ENCODE assay signal across 8 cellular contexts in genomic region chr1:8031176-8031785, GRCh38. TPM values are rescaled to one million over a fixed set of nuclear protein-coding genes. Genes with fewer than 3 reads are reported as not detected.
A peak's percentile ranks its signal among the peaks of the same experiment; 100 is the strongest.
DNase-seq lines count a peak whose midpoint lies in the region; ATAC-seq and TF ChIP-seq lines count a peak whose summit lies in the region.

No MANE protein-coding gene starts in this region.

- peak; percentile 6 for DNase-seq in activated naive CD4-positive, alpha-beta T cell treated with anti-CD3 and anti-CD28 coated beads for 36 hours
- DNase-seq in activated naive CD4-positive, alpha-beta T cell treated with Interleukin-2 at 50 U/mL for 16 hours, result no peak
- DNase-seq in NCI-H2196 treated with DMSO at 0.1 percent for 48 hours (lab: John Stamatoyannopoulos, UW; ENCODE audit: unreplicated experiment), result peak; percentile 34
- DNase-seq in cardiac fibroblast (ENCODE audit: low read depth in 2 of 2), result peak; percentile 80 to 84
- no peak for DNase-seq in nephron progenitor cell
- no peak for DNase-seq in H4 (ENCODE audit: low spot score)
- no peak for DNase-seq in NCI-H2107 (lab: John Stamatoyannopoulos, UW)

- H3K36me3 Mint-ChIP-seq in activated naive CD4-positive, alpha-beta T cell treated with anti-CD3 and anti-CD28 coated beads for 36 hours (ENCODE audit: low read depth), result no peaks in the 10 kb centered on the region
- no peaks in the 10 kb centered on the region for H3K36me3 Mint-ChIP-seq in nephron progenitor cell (ENCODE audit: low read depth)

- ATAC-seq in GM18511 (IDR thresholded peaks at IDR 0.05; ENCODE audit: unreplicated experiment), result no peak

- TF ChIP-seq CTCF in cardiac fibroblast (IDR thresholded peaks at IDR 0.05; ENCODE audit: low read depth, low read length) (peak; percentile 47), nephron progenitor cell (IDR thresholded peaks at IDR 0.05) (peak; percentile 77)

- intact Hi-C loops in activated naive CD4-positive, alpha-beta T cell treated with anti-CD3 and anti-CD28 coated beads for 36 hours (cut with micrococcal nuclease), result loop anchor here (1.0 to 10.0 kb wide), 3 partner anchors 184 to 318 kb away; no protein-coding TSS in a partner anchor

- no peak overlapping the region for H3K27ac Mint-ChIP-seq in activated naive CD4-positive, alpha-beta T cell treated with anti-CD3 and anti-CD28 coated beads for 36 hours
- no peak overlapping the region for H3K27ac Mint-ChIP-seq in nephron progenitor cell

- H3K4me1 Mint-ChIP-seq in activated naive CD4-positive, alpha-beta T cell treated with anti-CD3 and anti-CD28 coated beads for 36 hours (ENCODE audit: low read depth), result peaks cover 4% of the 10 kb centered on the region
- H3K4me1 Mint-ChIP-seq in nephron progenitor cell, result peaks cover 27% of the 10 kb centered on the region

- no peak overlapping the region for H3K4me3 Mint-ChIP-seq in activated naive CD4-positive, alpha-beta T cell treated with anti-CD3 and anti-CD28 coated beads for 36 hours
- H3K4me3 Mint-ChIP-seq in nephron progenitor cell, result no peak overlapping the region

- no peaks in the 10 kb centered on the region for H3K9me3 Mint-ChIP-seq in activated naive CD4-positive, alpha-beta T cell treated with anti-CD3 and anti-CD28 coated beads for 36 hours
- no peaks in the 10 kb centered on the region for H3K9me3 Mint-ChIP-seq in nephron progenitor cell

- no peak overlapping the region for H3K4me3 ChIP-seq in cardiac fibroblast (replicated peaks in 1 of 2; ENCODE audit: low read depth in 2 of 2, low read length in 2 of 2)

- peaks cover 3% of the 10 kb centered on the region for H3K27me3 Mint-ChIP-seq in activated naive CD4-positive, alpha-beta T cell treated with anti-CD3 and anti-CD28 coated beads for 36 hours (ENCODE audit: low read depth)
- H3K27me3 Mint-ChIP-seq in nephron progenitor cell (ENCODE audit: low read depth, poor library complexity), result peaks cover 7% of the 10 kb centered on the region

- CTCF ChIA-PET in activated naive CD4-positive, alpha-beta T cell treated with anti-CD3 and anti-CD28 coated beads for 36 hours (lab: Charles Lee), result interaction anchor here (0.6 to 5.6 kb wide), 11 partner anchors 9 to 320 kb away, joined by 3 to 31 read pairs (median 3); no protein-coding TSS in a partner anchor

RNA-seq across cellular contexts. Expression of gene ERRFI1, which starts 5.2 kb away (rescaled TPM):
- total RNA-seq in activated naive CD4-positive, alpha-beta T cell treated with anti-CD3 and anti-CD28 coated beads for 36 hours, result under 1 TPM; 0.77 to 0.95 TPM
- 70.3 and 78.3 TPM in 2 replicates for total RNA-seq in H4 (2014; rRNA removed; shearing (Covaris generic))

Comparison
In these comparisons a context has a peak if more than half of its experiments do, and no peak if none do; other contexts are left out.
1. DNase-seq: peak in activated naive CD4-positive, alpha-beta T cell treated with anti-CD3 and anti-CD28 coated beads for 36 hours (single experiment), NCI-H2196 treated with DMSO at 0.1 percent for 48 hours (single experiment) and cardiac fibroblast (2 of 2); none in activated naive CD4-positive, alpha-beta T cell treated with Interleukin-2 at 50 U/mL for 16 hours (single experiment), nephron progenitor cell (single experiment), H4 (single experiment) and NCI-H2107 (single experiment).
2. RNA of gene ERRFI1, which starts 5.2 kb away (total RNA-seq): 70.3 to 78.3 TPM in H4; 0.77 to 0.95 TPM in activated naive CD4-positive, alpha-beta T cell treated with anti-CD3 and anti-CD28 coated beads for 36 hours; every median in the first group is over 10 times any median in the second.